ENCODE assay signal across 21 cellular contexts in genomic region chr13:107258599-107259187, GRCh38.
A peak's percentile ranks its signal among the peaks of the same experiment; 100 is the strongest.
DNase-seq lines count a peak whose midpoint lies in the region; ATAC-seq and TF ChIP-seq lines count a peak whose summit lies in the region.
"Had no signal": no experiment of that assay in that cellular context is flagged by ENCODE, and none has a peak within 500 bp of the region (broad histone marks: within the 10 kb centered on the region; RNA-seq: fewer than 3 reads in every experiment).

No MANE protein-coding gene starts in this region.

- H3K79me2 ChIP-seq in GM23248 (ENCODE audit: insufficient read depth) (no peaks in the 10 kb centered on the region), PC-3 (ENCODE audit: low read length) (no peaks in the 10 kb centered on the region)

- H3K4me3 Mint-ChIP-seq in T-cell, result no peak overlapping the region
- H3K4me3 Mint-ChIP-seq: activated CD4-positive, alpha-beta memory T cell treated with anti-CD3 and anti-CD28 coated beads for 36 hours; T-helper 1 cell treated with Interleukin-12 subunit alpha and Interleukin-12 subunit beta and Interleukin-4 antibody, amounts not matched to agents 30 μg/mL and 1 μg/mL, for 36 hours had no signal

- peaks cover 0 to 3% (median 0%) of the 10 kb centered on the region in 3 donors for H3K9me3 Mint-ChIP-seq in T-cell
- H3K9me3 Mint-ChIP-seq: T-helper 1 cell treated with Interleukin-12 subunit alpha and Interleukin-12 subunit beta and Interleukin-4 antibody, amounts not matched to agents 30 μg/mL and 1 μg/mL, for 36 hours had no signal

- intact Hi-C loops in PC-3 (cut with micrococcal nuclease), result no loop called here
- intact Hi-C loops in mucosa of descending colon (cut with DNase I, micrococcal nuclease), result no loop called here
- intact Hi-C loops in Right ventricle myocardium superior (cut with DNase I), result no loop called here

- POLR2A ChIA-PET in PC-3 (lab: Charles Lee; ENCODE audit: unreplicated experiment), result no interaction called here
- POLR2A ChIA-PET in T-cell (lab: Charles Lee), result no interaction called here

- H3K9me3 ChIP-seq in GM23248 (ENCODE audit: low read depth), result no peaks in the 10 kb centered on the region
- H3K9me3 ChIP-seq in PC-3 (ENCODE audit: low read length), result no peaks in the 10 kb centered on the region
- no peaks in the 10 kb centered on the region for H3K9me3 ChIP-seq in mucosa of descending colon
- H3K9me3 ChIP-seq: HAP-1, prostate gland, thyroid gland had no signal

- H3K36me3 ChIP-seq in GM23248 (ENCODE audit: low read depth) (no peaks in the 10 kb centered on the region), PC-3 (ENCODE audit: low read depth, low read length) (no peaks in the 10 kb centered on the region), mucosa of descending colon (ENCODE audit: low read depth) (no peaks in the 10 kb centered on the region)
- H3K36me3 ChIP-seq: HAP-1, prostate gland, thyroid gland, WERI-Rb-1 had no signal

- H3K9ac ChIP-seq in GM23248 (no peak overlapping the region), PC-3 (ENCODE audit: low read length) (no peak overlapping the region)

- no peak overlapping the region for H3K27ac ChIP-seq in GM23248
- peak overlapping the region; percentile 64 for H3K27ac ChIP-seq in PC-3 (ENCODE audit: low read length)
- H3K27ac ChIP-seq: prostate gland, skin epidermis, thyroid gland, WERI-Rb-1 had no signal

- no peak overlapping the region for H3K27ac Mint-ChIP-seq in T-cell
- H3K27ac Mint-ChIP-seq: activated CD4-positive, alpha-beta memory T cell treated with anti-CD3 and anti-CD28 coated beads for 36 hours; T-helper 1 cell treated with Interleukin-12 subunit alpha and Interleukin-12 subunit beta and Interleukin-4 antibody, amounts not matched to agents 30 μg/mL and 1 μg/mL, for 36 hours had no signal

- WGBS in GM23248 (ENCODE audit: low coverage in 1 of 2, low lambda C conversion rate in 2 of 2, missing lambda C conversion rate in 2 of 2), 2 experiments, result 72% methylated on average over 7 of the region's 7 CpGs

- H3K27me3 ChIP-seq in GM23248 (replicated peaks; ENCODE audit: insufficient read depth) (no peaks in the 10 kb centered on the region), PC-3 (ENCODE audit: low read length) (no peaks in the 10 kb centered on the region)
- H3K27me3 ChIP-seq: thyroid gland had no signal

- ATAC-seq in PC-3 (peak; percentile 99), mucosa of descending colon (peak; percentile 32), Right ventricle myocardium superior (ENCODE audit: poor library complexity) (no peak), T-cell (replicated peaks in 1 of 4) (no peak)
- ATAC-seq: left lobe of liver had no signal

- no peak overlapping the region for H2AFZ ChIP-seq in GM23248
- peak overlapping the region; percentile 64 for H2AFZ ChIP-seq in PC-3 (ENCODE audit: low read length)

- CTCF ChIA-PET in PC-3 (lab: Charles Lee), result no interaction called here
- CTCF ChIA-PET in T-cell (lab: Charles Lee), result no interaction called here

- H3F3A ChIP-seq in GM23248 (ENCODE audit: insufficient read depth), result no peaks in the 10 kb centered on the region
- no peaks in the 10 kb centered on the region for H3F3A ChIP-seq in PC-3 (ENCODE audit: low read length, unreplicated experiment)

- TF ChIP-seq CTCF in PC-3 (conservative IDR thresholded peaks at IDR 0.05; ENCODE audit: low read depth, low read length) (no peak), mucosa of descending colon (IDR thresholded peaks at IDR 0.05) (no peak)

- in situ Hi-C loops in GM23248 (cut with MboI), result no loop called here

- H3K9me2 ChIP-seq in GM23248 (ENCODE audit: insufficient read depth), result no peaks in the 10 kb centered on the region
- no peaks in the 10 kb centered on the region for H3K9me2 ChIP-seq in PC-3 (replicated peaks; ENCODE audit: low read length)

- H3K4me3 ChIP-seq in GM23248 (no peak overlapping the region), PC-3 (ENCODE audit: low read length) (peak overlapping the region; percentile 37; the same call in 1 of the 2 replicates), mucosa of descending colon (no peak overlapping the region)
- H3K4me3 ChIP-seq: HAP-1, prostate gland, skin epidermis, thyroid gland had no signal

- no peak overlapping the region for H3K4me2 ChIP-seq in GM23248 (ENCODE audit: unreplicated experiment)
- H3K4me2 ChIP-seq in PC-3 (ENCODE audit: low read length), result peak overlapping the region; percentile 63

- H3K4me1 ChIP-seq in GM23248 (ENCODE audit: insufficient read depth) (0 out of 2 replicates have a peak, but pooled peaks cover 3% of the 10 kb centered on the region), PC-3 (ENCODE audit: insufficient read depth, low read length) (peaks cover 15% of the 10 kb centered on the region), mucosa of descending colon (ENCODE audit: low read depth) (no peaks in the 10 kb centered on the region)
- H3K4me1 ChIP-seq: HAP-1, prostate gland, thyroid gland had no signal

- peaks cover 0 to 1% of the 10 kb centered on the region in 2 donors for H3K27me3 Mint-ChIP-seq in T-cell
- H3K27me3 Mint-ChIP-seq: activated CD4-positive, alpha-beta memory T cell treated with anti-CD3 and anti-CD28 coated beads for 36 hours had no signal

- DNase-seq in GM23248 (peak; percentile 32), PC-3 (peak; percentile 73), dedifferentiated amniotic fluid mesenchymal stem cell (ENCODE audit: extremely low spot score) (peak; percentile 31), mucosa of descending colon (no peak), Right ventricle myocardium superior (no peak), AML-193 (lab: John Stamatoyannopoulos, UW) (no peak), T-cell (no peak)
- DNase-seq: activated CD4-positive, alpha-beta memory T cell treated with anti-CD3 and anti-CD28 coated beads for 36 hours; activated gamma-delta T cell; activated T-cell treated with anti-CD3 and anti-CD28 coated beads for 4 hours; erythroblast; NCI-H526; stimulated activated CD4-positive, alpha-beta T cell treated with anti-CD3 and anti-CD28 coated beads, Interleukin-2, amount 100 ng/mL, for 48 hours; stimulated activated naive CD4-positive, alpha-beta T cell treated with Interleukin-2 at 50 U/mL for 16 hours; thyroid gland; WERI-Rb-1 had no signal

- no peaks in the 10 kb centered on the region for H3K36me3 Mint-ChIP-seq in T-cell
- H3K36me3 Mint-ChIP-seq: activated CD4-positive, alpha-beta memory T cell treated with anti-CD3 and anti-CD28 coated beads for 36 hours had no signal

- H3K4me1 Mint-ChIP-seq in T-cell, result no peaks in the 10 kb centered on the region

- H4K20me1 ChIP-seq in GM23248 (ENCODE audit: insufficient read depth) (no peaks in the 10 kb centered on the region), PC-3 (ENCODE audit: low read length) (no peaks in the 10 kb centered on the region)

- BruUV-seq in PC-3 (replicated peaks; lab: Mats Ljungman, UMichigan), result TSS peak; percentile 89

Comparison
In these comparisons a context has a peak if more than half of its experiments do, and no peak if none do; other contexts are left out.
1. DNase-seq: peak in GM23248 (single experiment), PC-3 (single experiment) and dedifferentiated amniotic fluid mesenchymal stem cell (single experiment); none in mucosa of descending colon (0 of 3), Right ventricle myocardium superior (single experiment), AML-193 (0 of 2) and T-cell (0 of 34).
2. ATAC-seq: peak in PC-3 (single experiment) and mucosa of descending colon (single experiment); none in Right ventricle myocardium superior (single experiment) and T-cell (0 of 4).